Comparison of ENCODE assay signal across 36 cellular contexts in genomic region chr4:80390178-80390577, GRCh38. TPM values are rescaled to one million over a fixed set of nuclear protein-coding genes. Genes with fewer than 3 reads are reported as not detected.
"Had no signal": no experiment of that assay in that cellular context is flagged by ENCODE, and none has a peak within 500 bp of the region (broad histone marks: within the 10 kb centered on the region; RNA-seq: fewer than 3 reads in every experiment).

No MANE protein-coding gene starts in this region.

- H3K9me3 ChIP-seq: MG63 had no signal

- H3K27ac ChIP-seq: KMS-11 had no signal

- DNase-seq: Karpas-422, Kasumi-1, MG63, MM.1S, MV-4-11, NCI-H1048, NCI-H1092, NCI-H1092 treated with DMSO at 0.1 percent for 48 hours, NCI-H1105, NCI-H1105 treated with DMSO at 0.1 percent for 48 hours, NCI-H1417, NCI-H1417 treated with DMSO at 0.1 percent for 48 hours, NCI-H1436, NCI-H1436 treated with DMSO at 0.1 percent for 48 hours, NCI-H146, NCI-H1694, NCI-H1694 treated with DMSO at 0.1 percent for 48 hours, NCI-H187, NCI-H187 treated with DMSO at 0.1 percent for 48 hours, NCI-H1930, NCI-H2029, NCI-H2029 treated with DMSO at 0.1 percent for 48 hours, NCI-H2081, NCI-H2081 treated with DMSO at 0.1 percent for 48 hours, NCI-H2107, NCI-H2171, NCI-H2171 treated with DMSO at 0.1 percent for 48 hours, NCI-H2227 treated with DMSO at 0.1 percent for 48 hours, NCI-H226, NCI-H345, NCI-H446, NCI-H446 treated with DMSO at 0.1 percent for 48 hours, NCI-H510A had no signal

- H3K27me3 ChIP-seq: MG63 had no signal

- H3K4me3 ChIP-seq: MG63 had no signal

- H3K9ac ChIP-seq: KMS-11 had no signal

- H3K36me3 ChIP-seq: MG63 had no signal

RNA-seq across cellular contexts. Expression of gene CFAP299, which starts 54.6 kb away (rescaled TPM):
- total RNA-seq: M059J, NCI-H460 had no signal
